Comparison of ENCODE assay signal across 8 cellular contexts in genomic region chr17:16439303-16439791, GRCh38. TPM values are rescaled to one million over a fixed set of nuclear protein-coding genes. Genes with fewer than 3 reads are reported as not detected.
DNase-seq lines count a peak whose midpoint lies in the region; ATAC-seq and TF ChIP-seq lines count a peak whose summit lies in the region.

No MANE protein-coding gene starts in this region.

- H2AFZ ChIP-seq in mesenchymal stem cell (ENCODE audit: low read depth, low read length): no peak overlapping the region

- peaks cover 53% of the 10 kb centered on the region for H3K36me3 ChIP-seq in MG63
- H3K36me3 ChIP-seq in mesenchymal stem cell (ENCODE audit: control insufficient read depth in 1 of 2, insufficient read depth in 2 of 2, low read depth in 1 of 2, low read length in 2 of 2): peaks cover 29 to 55% of the 10 kb centered on the region in 2 experiments
- peaks cover 0 to 35% of the 10 kb centered on the region in 2 donors for H3K36me3 ChIP-seq in vagina

- H2BK12ac ChIP-seq in mesenchymal stem cell (ENCODE audit: low read length in 2 of 2): no peak overlapping the region

- peak overlapping the region in 1 of 2 experiments; percentile 14 for H3K23ac ChIP-seq in mesenchymal stem cell (ENCODE audit: low read length in 2 of 2)

- peak; percentile 29 for ATAC-seq in central memory CD8-positive, alpha-beta T cell (replicated peaks; ENCODE audit: extremely low read depth, poor library complexity, severe bottlenecking)

- H2BK15ac ChIP-seq in mesenchymal stem cell (ENCODE audit: low read depth, poor library complexity, severe bottlenecking): no peak overlapping the region

- H3K9me3 ChIP-seq in MG63 (no peaks in the 10 kb centered on the region), mesenchymal stem cell (ENCODE audit: control insufficient read depth, low read length) (no peaks in the 10 kb centered on the region), vagina (no peaks in the 10 kb centered on the region)

- H3K4me3 Mint-ChIP-seq in activated T-cell treated with anti-CD3 and anti-CD28 coated beads, Interleukin-2, amount 50 U/mL, for 24 hours: peak overlapping the region; percentile 99
- H3K4me3 Mint-ChIP-seq in central memory CD8-positive, alpha-beta T cell: peak overlapping the region; percentile 99

- H3K4me3 ChIP-seq in MG63 (peak overlapping the region; percentile 80), mesenchymal stem cell (ENCODE audit: insufficient read depth in 1 of 2, low read depth in 1 of 2, low read length in 2 of 2) (peak overlapping the region; percentile 77 to 94), vagina (peak overlapping the region; percentile 74 to 95)

- TF ChIP-seq CTCF in vagina (IDR thresholded peaks at IDR 0.05): no peak

- no peaks in the 10 kb centered on the region for H3K27me3 Mint-ChIP-seq in activated T-cell treated with anti-CD3 and anti-CD28 coated beads, Interleukin-2, amount 50 U/mL, for 24 hours
- no peaks in the 10 kb centered on the region for H3K27me3 Mint-ChIP-seq in central memory CD8-positive, alpha-beta T cell

- peak overlapping the region; percentile 74 for H3K4me2 ChIP-seq in mesenchymal stem cell (ENCODE audit: low read length, poor library complexity, severe bottlenecking)

- WGBS in mesenchymal stem cell: 1% methylated on average over 25 of the region's 25 CpGs

- H4K8ac ChIP-seq in mesenchymal stem cell (ENCODE audit: low read length): peak overlapping the region; percentile 35

- peaks cover 24% of the 10 kb centered on the region for H3K4me1 ChIP-seq in mesenchymal stem cell (ENCODE audit: control insufficient read depth, insufficient read depth, low read depth, low read length)
- H3K4me1 ChIP-seq in vagina: peaks cover 59% of the 10 kb centered on the region

- no peaks in the 10 kb centered on the region for H3K9me3 Mint-ChIP-seq in activated T-cell treated with anti-CD3 and anti-CD28 coated beads, Interleukin-2, amount 50 U/mL, for 24 hours
- H3K9me3 Mint-ChIP-seq in central memory CD8-positive, alpha-beta T cell: no peaks in the 10 kb centered on the region

- H3K4me1 Mint-ChIP-seq in activated T-cell treated with anti-CD3 and anti-CD28 coated beads, Interleukin-2, amount 50 U/mL, for 24 hours (ENCODE audit: low read depth): peaks cover 51% of the 10 kb centered on the region
- H3K4me1 Mint-ChIP-seq in central memory CD8-positive, alpha-beta T cell: peaks cover 64% of the 10 kb centered on the region

- peaks cover 66% of the 10 kb centered on the region for H3K36me3 Mint-ChIP-seq in activated T-cell treated with anti-CD3 and anti-CD28 coated beads, Interleukin-2, amount 50 U/mL, for 24 hours (ENCODE audit: low read depth)
- H3K36me3 Mint-ChIP-seq in central memory CD8-positive, alpha-beta T cell (ENCODE audit: insufficient read depth): peaks cover 46% of the 10 kb centered on the region

- peak overlapping the region; percentile 77 to 89 for H3K18ac ChIP-seq in mesenchymal stem cell (ENCODE audit: low read depth in 1 of 2, low read length in 2 of 2)

- DNase-seq in activated T-cell treated with anti-CD3 and anti-CD28 coated beads, Interleukin-2, amount 50 U/mL, for 24 hours: no peak
- no peak for DNase-seq in activated T-cell treated with anti-CD3 and anti-CD28 coated beads for 4 hours
- DNase-seq in MG63: no peak
- peak; percentile 30 to 35 for DNase-seq in central memory CD8-positive, alpha-beta T cell (ENCODE audit: low spot score in 2 of 2)
- peak; percentile 38 for DNase-seq in mesenchymal stem cell
- no peak for DNase-seq in vagina (ENCODE audit: extremely low spot score in 2 of 2)
- DNase-seq in NCI-H1694 treated with DMSO at 0.1 percent for 48 hours (lab: John Stamatoyannopoulos, UW): no peak
- DNase-seq in H4 (ENCODE audit: low spot score): no peak

- peak overlapping the region; percentile 94 for H3K9ac ChIP-seq in mesenchymal stem cell (ENCODE audit: low read length)

- intact Hi-C loops in vagina (cut with DNase I): loop anchor here (10.0 kb wide), 1 partner anchor 155 kb away; no protein-coding TSS in a partner anchor

- peak overlapping the region; percentile 81 to 88 for H3K4ac ChIP-seq in mesenchymal stem cell (ENCODE audit: low read depth in 1 of 2, low read length in 2 of 2)

- peak overlapping the region; percentile 100 for H3K27ac Mint-ChIP-seq in activated T-cell treated with anti-CD3 and anti-CD28 coated beads, Interleukin-2, amount 50 U/mL, for 24 hours
- H3K27ac Mint-ChIP-seq in central memory CD8-positive, alpha-beta T cell (ENCODE audit: low read depth): peak overlapping the region; percentile 98

- H3K79me1 ChIP-seq in mesenchymal stem cell (replicated peaks; ENCODE audit: low read length, poor library complexity, severe bottlenecking): peaks cover 6% of the 10 kb centered on the region

- TF ChIP-seq POLR2A in vagina (IDR thresholded peaks at IDR 0.05): no peak

- H3K14ac ChIP-seq in mesenchymal stem cell (ENCODE audit: low read length in 2 of 2): peak overlapping the region in 1 of 2 experiments; percentile 85

- peak overlapping the region; percentile 39 for H2BK5ac ChIP-seq in mesenchymal stem cell (ENCODE audit: low read depth, low read length, poor library complexity, severe bottlenecking)

- peak overlapping the region; percentile 58 for H2AK5ac ChIP-seq in mesenchymal stem cell (ENCODE audit: low read length, severe bottlenecking)

- H2BK120ac ChIP-seq in mesenchymal stem cell (ENCODE audit: low read depth, low read length): peak overlapping the region; percentile 43

- H3K27me3 ChIP-seq in MG63 (no peaks in the 10 kb centered on the region), mesenchymal stem cell (ENCODE audit: control insufficient read depth in 1 of 2, insufficient read depth in 1 of 2, low read length in 2 of 2) (no peaks in the 10 kb centered on the region), vagina (no peaks in the 10 kb centered on the region)

- H4K91ac ChIP-seq in mesenchymal stem cell (ENCODE audit: low read length): no peak overlapping the region

- peak overlapping the region; percentile 22 for H3K27ac ChIP-seq in mesenchymal stem cell (ENCODE audit: low read length, poor library complexity, severe bottlenecking)
- peak overlapping the region; percentile 94 for H3K27ac ChIP-seq in vagina

RNA-seq across cellular contexts. Expression of gene TRPV2, which starts 24.0 kb away (rescaled TPM):
- 0.05 and 0.30 TPM in 2 replicates for total RNA-seq in MG63 (2014; rRNA removed; shearing (Covaris generic); ENCODE audit: low replicate concordance)
- polyA plus RNA-seq in mesenchymal stem cell (2013, experiment 1 of 2): 116 TPM
- 113 TPM for polyA plus RNA-seq in mesenchymal stem cell (2013, experiment 2 of 2)
- 22.3 TPM for total RNA-seq in vagina
- 4.8 and 5.5 TPM in 2 replicates for total RNA-seq in H4 (2014; rRNA removed; shearing (Covaris generic))

RNA-seq across cellular contexts. Expression of gene LRRC75A, which starts 52.6 kb away (rescaled TPM):
- total RNA-seq in MG63 (2014; rRNA removed; shearing (Covaris generic); ENCODE audit: low replicate concordance): 0.03 TPM in 1 of 2 replicates, not detected in the other
- 0.44 TPM for polyA plus RNA-seq in mesenchymal stem cell (2013, experiment 1 of 2)
- polyA plus RNA-seq in mesenchymal stem cell (2013, experiment 2 of 2): 0.48 TPM
- total RNA-seq in vagina: 1.7 TPM
- 0.39 TPM in 1 of 2 replicates, not detected in the other for total RNA-seq in H4 (2014; rRNA removed; shearing (Covaris generic))

RNA-seq across cellular contexts. Expression of gene UBB, which starts 58.5 kb away (rescaled TPM):
- 957 and 1,097 TPM in 2 replicates for total RNA-seq in MG63 (2014; rRNA removed; shearing (Covaris generic); ENCODE audit: low replicate concordance)
- 2,793 TPM for polyA plus RNA-seq in mesenchymal stem cell (2013, experiment 1 of 2)
- 2,890 TPM for polyA plus RNA-seq in mesenchymal stem cell (2013, experiment 2 of 2)
- total RNA-seq in vagina: 625 TPM
- total RNA-seq in H4 (2014; rRNA removed; shearing (Covaris generic)): 1,938 and 1,951 TPM in 2 replicates

Comparison
In these comparisons a context has a peak if more than half of its experiments do, and no peak if none do; other contexts are left out.
1. DNase-seq: peak in central memory CD8-positive, alpha-beta T cell (2 of 2) and mesenchymal stem cell (single experiment); none in activated T-cell treated with anti-CD3 and anti-CD28 coated beads, Interleukin-2, amount 50 U/mL, for 24 hours (single experiment), activated T-cell treated with anti-CD3 and anti-CD28 coated beads for 4 hours (single experiment), MG63 (single experiment), vagina (0 of 2), NCI-H1694 treated with DMSO at 0.1 percent for 48 hours (single experiment) and H4 (single experiment).
2. Peak in every context shown above with its lines, with median percentiles within 50 percentile points of each other: H3K4me3 ChIP-seq.